Comparison of ENCODE assay signal across 1 cellular context in genomic region chr15:25735550-25736384, GRCh38.
TF ChIP-seq lines count a peak whose summit lies in the region.

No MANE protein-coding gene starts in this region.

TF ChIP-seq in IMR-90, 13 proteins besides CTCF, POLR2A, EP300 and RAD21 (continued from another document):
- TF ChIP-seq USF2 (IDR thresholded peaks at IDR 0.05; ENCODE audit: low read depth, low read length) (no peak), MAFK (IDR thresholded peaks at IDR 0.05; ENCODE audit: low read depth, low read length) (no peak), CHD1 (IDR thresholded peaks at IDR 0.05; ENCODE audit: low read depth, low read length) (no peak), FOS (IDR thresholded peaks at IDR 0.05; ENCODE audit: low read depth, low read length) (no peak), MAZ (IDR thresholded peaks at IDR 0.05; ENCODE audit: borderline replicate concordance, low read depth, low read length) (no peak), BHLHE40 (IDR thresholded peaks at IDR 0.05; ENCODE audit: low read depth, low read length) (no peak), MXI1 (IDR thresholded peaks at IDR 0.05; ENCODE audit: borderline replicate concordance, low read depth, low read length) (no peak), SMC3 (IDR thresholded peaks at IDR 0.05; ENCODE audit: low read depth, low read length) (no peak), CEBPB (IDR thresholded peaks at IDR 0.05; ENCODE audit: low read depth, low read length) (no peak)
